Comparison of ENCODE assay signal across 17 cellular contexts in genomic region chr7:15915694-15916093, GRCh38.
"Had no signal": no experiment of that assay in that cellular context is flagged by ENCODE, and none has a peak within 500 bp of the region (broad histone marks: within the 10 kb centered on the region; RNA-seq: fewer than 3 reads in every experiment).

No MANE protein-coding gene starts in this region.

- H3K9me3 ChIP-seq: adrenal gland, ascending aorta, left ventricle myocardium inferior, tibial nerve had no signal

- DNase-seq: activated CD4-positive, alpha-beta T cell treated with anti-CD3 and anti-CD28 coated beads for 1 hour; activated CD4-positive, alpha-beta T cell treated with anti-CD3 and anti-CD28 coated beads, Interleukin-2, amount 50 U/mL, for 1 hour; activated CD8-positive, alpha-beta T cell treated with anti-CD3 and anti-CD28 coated beads, Interleukin-2, amount 10 ng/mL, durations not matched to agents 7 days and 5 days; adrenal gland; brain microvascular endothelial cell; central memory CD4-positive, alpha-beta T cell; dermis blood vessel endothelial cell; effector CD8-positive, alpha-beta T cell; erythroblast; immature natural killer cell; left ventricle myocardium inferior; midbrain; natural killer cell; stimulated activated CD4-positive, alpha-beta T cell treated with anti-CD3 and anti-CD28 coated beads, Interleukin-4, amount 100 ng/mL, for 24 hours; T-helper 1 cell had no signal

- H3K27me3 ChIP-seq: adrenal gland, ascending aorta, brain microvascular endothelial cell, tibial nerve had no signal

- H3K36me3 ChIP-seq: adrenal gland, ascending aorta, brain microvascular endothelial cell, left ventricle myocardium inferior, tibial nerve had no signal

- H3K27ac ChIP-seq: adrenal gland, ascending aorta, brain microvascular endothelial cell, left ventricle myocardium inferior, tibial nerve had no signal

- H3K4me1 ChIP-seq: adrenal gland, ascending aorta, left ventricle myocardium inferior had no signal

- H3K4me3 ChIP-seq: adrenal gland, ascending aorta, left ventricle myocardium inferior, tibial nerve had no signal
